8 cellular contexts compared by ENCODE assay signal in genomic region chr7:21256310-21256877, GRCh38.
DNase-seq lines count a peak whose midpoint lies in the region; ATAC-seq, FAIRE-seq and TF ChIP-seq lines count a peak whose summit lies in the region.

No MANE protein-coding gene starts in this region.

- WGBS in IMR-90 (ENCODE audit: extremely low coverage in 2 of 2, insufficient read length in 1 of 2), 2 experiments: no CpG with 5 or more reads among the region's 3 CpGs
- WGBS in H1 (ENCODE audit: extremely low coverage in 1 of 2, insufficient coverage in 1 of 2, insufficient read length in 1 of 2, insufficient replicate concordance in 2 of 2, low coverage in 1 of 2, low lambda C conversion rate in 2 of 2, missing lambda C conversion rate in 1 of 2), 2 experiments: 57% methylated on average over 3 of the region's 3 CpGs; no CpG with 5 or more reads in 1 of the 2 experiments
- WGBS in pancreas, 2 donors: 3 to 5% methylated on average over 3 of the region's 3 CpGs

- CTCF ChIA-PET in IMR-90 (lab: Yijun Ruan, JAX) (interaction anchor here (0.7 to 1.3 kb wide), 3 partner anchors 32 to 251 kb away, joined by 3 to 6 read pairs (median 3); no protein-coding TSS in a partner anchor), H1 (lab: Charles Lee; ENCODE audit: partially characterized antibody) (interaction anchor here (0.6 to 6.8 kb wide), 19 partner anchors 10 to 827 kb away, joined by 3 to 47 read pairs (median 4); no protein-coding TSS in a partner anchor)

- H3K9me3 ChIP-seq in IMR-90 (ENCODE audit: control insufficient read depth, insufficient read depth, low read length) (no peaks in the 10 kb centered on the region), Peyer's patch (no peaks in the 10 kb centered on the region), H1 (ENCODE audit: insufficient read depth in 2 of 2, low read depth in 1 of 2, low read length in 1 of 2) (no peaks in the 10 kb centered on the region), pancreas (no peaks in the 10 kb centered on the region)

- H3K18ac ChIP-seq in IMR-90 (ENCODE audit: low read depth, low read length): no peak overlapping the region
- no peak overlapping the region for H3K18ac ChIP-seq in H1 (ENCODE audit: extremely low read depth, low read length)

- TF ChIP-seq POLR2A in IMR-90 (IDR thresholded peaks at IDR 0.05; ENCODE audit: low read depth, low read length) (no peak), Peyer's patch (IDR thresholded peaks at IDR 0.05) (no peak), H1 (IDR thresholded peaks at IDR 0.05; ENCODE audit: control extremely low read depth in 1 of 2, low read depth in 2 of 2, low read length in 2 of 2) (no peak)

- FAIRE-seq in H1 (lab: Jason Lieb, UNC) (no peak), pancreas (lab: Jason Lieb, UNC) (peak; percentile 97)

- H3K23me2 ChIP-seq in H1 (ENCODE audit: low read depth, low read length): no peaks in the 10 kb centered on the region; the same call in 1 of the 2 replicates

- H3K79me2 ChIP-seq in H1 (ENCODE audit: control insufficient read depth in 1 of 2, insufficient read depth in 2 of 2, low read length in 2 of 2): no peaks in the 10 kb centered on the region

- H3K14ac ChIP-seq in IMR-90 (replicated peaks; ENCODE audit: low read depth, low read length) (no peak overlapping the region), H1 (ENCODE audit: insufficient read length) (no peak overlapping the region)

- H4K91ac ChIP-seq in IMR-90 (ENCODE audit: insufficient read depth, low read depth, low read length): no peak overlapping the region
- H4K91ac ChIP-seq in H1 (replicated peaks; ENCODE audit: insufficient read length, low read length): no peak overlapping the region

- dilution Hi-C loops in IMR-90 (cut with HindIII; ENCODE audit: low sequenced_read_pairs, unreplicated experiment): no loop called here

- in situ Hi-C loops in IMR-90 (cut with MboI; ENCODE audit: low sequenced_read_pairs): loop anchor here (5.0 to 10.0 kb wide), 2 partner anchors 251 to 748 kb away; no protein-coding TSS in a partner anchor

- H2BK12ac ChIP-seq in H1 (ENCODE audit: low read depth, low read length): no peak overlapping the region

- H4K8ac ChIP-seq in IMR-90 (ENCODE audit: low read depth in 2 of 2, low read length in 2 of 2): no peak overlapping the region
- H4K8ac ChIP-seq in H1 (ENCODE audit: extremely low read depth, insufficient read depth, low read length): no peak overlapping the region

- H3K4ac ChIP-seq in IMR-90 (ENCODE audit: low read depth, low read length) (no peak overlapping the region), H1 (replicated peaks; ENCODE audit: insufficient read length, low read depth, low read length) (no peak overlapping the region)

- H4K20me1 ChIP-seq in IMR-90 (ENCODE audit: insufficient read depth, low read length): no peaks in the 10 kb centered on the region
- no peaks in the 10 kb centered on the region for H4K20me1 ChIP-seq in H1 (replicated peaks in 1 of 2; ENCODE audit: control insufficient read depth in 1 of 2, insufficient read depth in 2 of 2, low read length in 2 of 2)

- BruUV-seq in IMR-90 (replicated peaks; lab: Mats Ljungman, UMichigan): no TSS peak

- no peak overlapping the region for H2AFZ ChIP-seq in IMR-90 (replicated peaks; ENCODE audit: low read length, poor library complexity)
- no peak overlapping the region for H2AFZ ChIP-seq in H1 (ENCODE audit: low read length)

- no peak for TF ChIP-seq EP300 in H1 (IDR thresholded peaks at IDR 0.05; ENCODE audit: borderline replicate concordance in 1 of 2, low read depth in 2 of 2, low read length in 2 of 2)

- ATAC-seq in IMR-90 (ENCODE audit: low read depth) (peak; percentile 29; the same call in 1 of the 2 replicates), pancreas (peak in 3 of 4 donors; percentile 48 to 61 (median 52))

- H3K79me1 ChIP-seq in IMR-90 (ENCODE audit: low read depth in 1 of 2, low read length in 2 of 2) (no peaks in the 10 kb centered on the region), H1 (ENCODE audit: low read depth, low read length) (no peaks in the 10 kb centered on the region)

- no peak overlapping the region for H2BK5ac ChIP-seq in IMR-90 (ENCODE audit: low read depth, low read length, poor library complexity, severe bottlenecking)
- H2BK5ac ChIP-seq in H1 (ENCODE audit: low read depth, low read length): no peak overlapping the region

- no peak overlapping the region for H2BK15ac ChIP-seq in IMR-90 (ENCODE audit: low read depth, low read length)
- H2BK15ac ChIP-seq in H1 (ENCODE audit: low read length): no peak overlapping the region

- no peak overlapping the region for H3K27ac ChIP-seq in IMR-90 (ENCODE audit: insufficient read depth, low read length)
- no peak overlapping the region for H3K27ac ChIP-seq in Peyer's patch
- H3K27ac ChIP-seq in H1 (ENCODE audit: low read depth, low read length): no peak overlapping the region
- H3K27ac ChIP-seq in pancreas: no peak overlapping the region

- no peaks in the 10 kb centered on the region for H3K36me3 ChIP-seq in IMR-90 (ENCODE audit: control insufficient read depth, insufficient read depth, low read length)
- H3K36me3 ChIP-seq in Peyer's patch: no peaks in the 10 kb centered on the region
- H3K36me3 ChIP-seq in H1 (ENCODE audit: control insufficient read depth in 2 of 4, insufficient read depth in 4 of 4, low read length in 3 of 4): no peaks in the 10 kb centered on the region; a peak in 1 of 8 replicates
- H3K36me3 ChIP-seq in pancreas: no peaks in the 10 kb centered on the region

- no peaks in the 10 kb centered on the region for H3K4me1 ChIP-seq in IMR-90 (ENCODE audit: control insufficient read depth, insufficient read depth, low read length)
- H3K4me1 ChIP-seq in Peyer's patch: no peaks in the 10 kb centered on the region
- H3K4me1 ChIP-seq in H1 (replicated peaks in 1 of 4; ENCODE audit: control insufficient read depth in 3 of 4, insufficient read depth in 4 of 4, low read length in 3 of 4): peaks cover 0 to 10% (median 5%) of the 10 kb centered on the region in 4 experiments; a peak in 4 of 7 replicates
- no peaks in the 10 kb centered on the region for H3K4me1 ChIP-seq in pancreas

- H3K27me3 ChIP-seq in IMR-90 (ENCODE audit: control insufficient read depth, insufficient read depth, low read length) (no peaks in the 10 kb centered on the region), Peyer's patch (no peaks in the 10 kb centered on the region), H1 (replicated peaks in 1 of 4; ENCODE audit: control insufficient read depth in 3 of 4, extremely low read depth in 1 of 4, insufficient read depth in 3 of 4, low read length in 3 of 4) (peaks cover 0 to 2% (median 0%) of the 10 kb centered on the region in 4 experiments; a peak in 2 of 7 replicates), pancreas (peaks cover 3 to 40% (median 14%) of the 10 kb centered on the region in 4 donors)

- no peak overlapping the region for H3K4me3 ChIP-seq in IMR-90 (ENCODE audit: insufficient read depth, low read depth, low read length)
- H3K4me3 ChIP-seq in Peyer's patch: no peak overlapping the region
- H3K4me3 ChIP-seq in H1 (ENCODE audit: extremely low read depth in 1 of 4, insufficient read depth in 2 of 4, low read depth in 3 of 4, low read length in 4 of 4): no peak overlapping the region
- H3K4me3 ChIP-seq in pancreas: no peak overlapping the region

- H3K9ac ChIP-seq in IMR-90 (ENCODE audit: low read depth, low read length) (no peak overlapping the region), H1 (replicated peaks in 1 of 4; ENCODE audit: extremely low read depth in 1 of 4, low read depth in 3 of 4, low read length in 3 of 4) (no peak overlapping the region)

- TF ChIP-seq RAD21 in IMR-90 (IDR thresholded peaks at IDR 0.05; ENCODE audit: low read length) (peak; percentile 55), H1 (IDR thresholded peaks at IDR 0.05 in 1 of 2, conservative IDR thresholded peaks at IDR 0.05 in 1 of 2; ENCODE audit: low read depth in 2 of 2, low read length in 2 of 2) (peak; percentile 44 to 57)

- H2AK9ac ChIP-seq in IMR-90 (replicated peaks; ENCODE audit: low read depth, low read length, poor library complexity): no peak overlapping the region

- TF ChIP-seq CTCF in IMR-90 (conservative IDR thresholded peaks at IDR 0.05; ENCODE audit: low read depth, low read length): peak; percentile 54
- TF ChIP-seq CTCF in Peyer's patch (IDR thresholded peaks at IDR 0.05): peak; percentile 19 to 64 (median 44)
- peak in 2 of 3 experiments; percentile 20 to 23; a peak in 2 of 4 replicates for TF ChIP-seq CTCF in H1 (IDR thresholded peaks at IDR 0.05; ENCODE audit: control extremely low read depth in 1 of 3, insufficient read depth in 1 of 3, low read depth in 1 of 3, low read length in 3 of 3)
- TF ChIP-seq CTCF in pancreas (IDR thresholded peaks at IDR 0.05): peak in 2 of 4 donors; percentile 20 to 29

- H2BK120ac ChIP-seq in IMR-90 (ENCODE audit: low read depth, low read length) (no peak overlapping the region), H1 (replicated peaks; ENCODE audit: low read depth, low read length) (no peak overlapping the region)

- H4K5ac ChIP-seq in IMR-90 (ENCODE audit: low read depth, low read length) (no peak overlapping the region), H1 (ENCODE audit: insufficient read length, low read depth, low read length) (no peak overlapping the region)

- intact Hi-C loops in IMR-90 (cut with micrococcal nuclease) (loop anchor here (1.0 to 2.0 kb wide), 4 partner anchors 251 to 826 kb away; no protein-coding TSS in a partner anchor), pancreas (cut with DNase I) (no loop called here)

- no peaks in the 10 kb centered on the region for H3K9me1 ChIP-seq in IMR-90 (ENCODE audit: insufficient read depth, low read length)

- peak; percentile 12 for DNase-seq in DMS79 treated with DMSO at 0.1 percent for 48 hours (lab: John Stamatoyannopoulos, UW)
- DNase-seq in DMS79 (lab: John Stamatoyannopoulos, UW): no peak
- DNase-seq in IMR-90: peak; percentile 38
- DNase-seq in Peyer's patch: no peak
- no peak for DNase-seq in H1 (ENCODE audit: low read depth in 1 of 2, low spot score in 2 of 2)
- peak in 1 of 6 donors; percentile 17 for DNase-seq in pancreas
- DNase-seq in NCI-H226: no peak
- DNase-seq in ureter (ENCODE audit: low spot score): no peak

- H3K4me2 ChIP-seq in IMR-90 (ENCODE audit: low read depth, low read length) (no peak overlapping the region), H1 (ENCODE audit: insufficient read depth in 1 of 2, low read depth in 2 of 2, low read length in 2 of 2) (no peak overlapping the region)

- H2AK5ac ChIP-seq in IMR-90 (ENCODE audit: low read depth, low read length) (no peak overlapping the region), H1 (ENCODE audit: low read depth, low read length) (no peak overlapping the region)

- H3K56ac ChIP-seq in IMR-90 (ENCODE audit: extremely low read depth, insufficient read depth, low read length) (no peak overlapping the region), H1 (replicated peaks; ENCODE audit: insufficient read length, low read depth, low read length) (no peak overlapping the region)

- no peak overlapping the region for H3K23ac ChIP-seq in IMR-90 (ENCODE audit: low read depth, low read length)
- no peak overlapping the region for H3K23ac ChIP-seq in H1 (ENCODE audit: insufficient read length)

- POLR2A ChIA-PET in IMR-90 (lab: Charles Lee; ENCODE audit: unreplicated experiment) (no interaction called here), H1 (lab: Charles Lee; ENCODE audit: partially characterized antibody) (interaction anchor here (0.7 kb wide), 1 partner anchor 470 kb away, joined by 3 read pairs; the partner anchor contains the start of gene SP8)

- H2BK20ac ChIP-seq in IMR-90 (ENCODE audit: low read depth, low read length) (no peak overlapping the region), H1 (ENCODE audit: low read length) (no peak overlapping the region)

Comparison
In these comparisons a context has a peak if more than half of its experiments do, and no peak if none do; other contexts are left out.
1. DNase-seq: peak in DMS79 treated with DMSO at 0.1 percent for 48 hours (single experiment) and IMR-90 (single experiment); none in DMS79 (single experiment), Peyer's patch (0 of 3), H1 (0 of 2), NCI-H226 (single experiment) and ureter (single experiment).